In the genomic region with DNA sequence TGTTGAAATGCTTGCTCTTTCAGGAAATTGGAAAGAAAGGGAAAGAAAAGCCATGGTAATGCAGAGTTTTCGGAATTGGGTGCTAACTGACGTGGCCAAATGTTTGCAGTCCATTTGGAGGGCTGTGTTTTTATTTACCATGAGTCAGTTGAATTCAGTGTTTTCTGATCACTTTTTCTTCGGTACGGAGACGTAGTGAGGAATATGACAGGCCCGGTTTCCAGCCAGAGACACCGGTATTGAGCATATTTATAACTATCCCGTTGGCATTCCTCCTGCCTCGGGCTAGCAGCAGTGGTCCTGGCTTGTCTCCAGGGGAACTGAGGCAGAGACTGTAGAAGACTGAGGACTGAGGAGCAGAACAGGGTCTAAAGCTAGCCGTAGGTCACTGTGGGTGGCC, we compare ENCODE assay signal across 8 cellular contexts. TPM values are rescaled to one million over a fixed set of nuclear protein-coding genes. Genes with fewer than 3 reads are reported as not detected.
A peak's percentile ranks its signal among the peaks of the same experiment; 100 is the strongest.
DNase-seq lines count a peak whose midpoint lies in the region; ATAC-seq and TF ChIP-seq lines count a peak whose summit lies in the region.

No MANE protein-coding gene starts in this region.

- no peak for TF ChIP-seq POLR2A in Peyer's patch (IDR thresholded peaks at IDR 0.05)

- no peak for ATAC-seq in GM21529 (IDR thresholded peaks at IDR 0.05; ENCODE audit: unreplicated experiment)

- H3K27ac ChIP-seq in Peyer's patch (peak overlapping the region in 3 of 4 donors; percentile 93 to 95 (median 94)), epithelial cell of prostate (peak overlapping the region; percentile 74), parathyroid adenoma (no peak overlapping the region)

- H3K4me1 ChIP-seq in ES-I3 (ENCODE audit: insufficient read depth, low read length) (peaks cover 12% of the 10 kb centered on the region), Peyer's patch (peaks cover 0 to 12% (median 6%) of the 10 kb centered on the region in 4 donors), parathyroid adenoma (no peaks in the 10 kb centered on the region)

- peak overlapping the region; percentile 74 to 90 (median 88) for H3K4me3 ChIP-seq in Peyer's patch
- H3K4me3 ChIP-seq in parathyroid adenoma (ENCODE audit: low read depth, low read length), result peak overlapping the region; percentile 78

- H3K9ac ChIP-seq in ES-I3 (ENCODE audit: low read depth, low read length), result peak overlapping the region; percentile 91
- H3K9ac ChIP-seq in parathyroid adenoma, result no peak overlapping the region

- H3K9me3 ChIP-seq in ES-I3 (ENCODE audit: control insufficient read depth, insufficient read depth, low read length) (no peaks in the 10 kb centered on the region), Peyer's patch (no peaks in the 10 kb centered on the region), parathyroid adenoma (ENCODE audit: control insufficient read depth, low read length) (no peaks in the 10 kb centered on the region)

- H3K4me2 ChIP-seq in parathyroid adenoma (ENCODE audit: low read length), result peak overlapping the region; percentile 76

- no peak overlapping the region for H2AFZ ChIP-seq in parathyroid adenoma

- TF ChIP-seq CTCF in Peyer's patch (IDR thresholded peaks at IDR 0.05) (no peak), parathyroid adenoma (IDR thresholded peaks at IDR 0.05) (no peak)

- DNase-seq in Peyer's patch (no peak), epithelial cell of prostate (ENCODE audit: low read depth, low spot score) (no peak), DMS79 (lab: John Stamatoyannopoulos, UW) (no peak), NCI-H2081 treated with DMSO at 0.1 percent for 48 hours (lab: John Stamatoyannopoulos, UW) (no peak), HK-2 (ENCODE audit: unreplicated experiment) (no peak)

- no peaks in the 10 kb centered on the region for H3K27me3 ChIP-seq in Peyer's patch
- no peaks in the 10 kb centered on the region for H3K27me3 ChIP-seq in parathyroid adenoma (ENCODE audit: control insufficient read depth, insufficient read depth, low read length)

- H3K36me3 ChIP-seq in ES-I3 (ENCODE audit: insufficient read depth, low read length), result peaks cover 18% of the 10 kb centered on the region
- peaks cover 0 to 40% (median 0%) of the 10 kb centered on the region in 3 donors for H3K36me3 ChIP-seq in Peyer's patch
- H3K36me3 ChIP-seq in parathyroid adenoma (ENCODE audit: control insufficient read depth, insufficient read depth, low read length), result no peaks in the 10 kb centered on the region

- H3K79me2 ChIP-seq in parathyroid adenoma, result no peaks in the 10 kb centered on the region

RNA-seq across cellular contexts. Expression of a gene that starts 1.0 kb away (rescaled TPM):
- total RNA-seq in Peyer's patch, result 100 to 1,000 TPM in 1 of 4 donors, 10 to 100 TPM in 3; 50.1 to 149 (median 69.7) TPM

RNA-seq across cellular contexts. Expression of a gene that starts 45.7 kb away (rescaled TPM):
- total RNA-seq in Peyer's patch, result 10 to 100 TPM; 28.9 to 85.8 (median 33.4) TPM

RNA-seq across cellular contexts. Expression of a gene that starts 56.6 kb away (rescaled TPM):
- total RNA-seq in Peyer's patch, result not detected
